In the genomic region with DNA sequence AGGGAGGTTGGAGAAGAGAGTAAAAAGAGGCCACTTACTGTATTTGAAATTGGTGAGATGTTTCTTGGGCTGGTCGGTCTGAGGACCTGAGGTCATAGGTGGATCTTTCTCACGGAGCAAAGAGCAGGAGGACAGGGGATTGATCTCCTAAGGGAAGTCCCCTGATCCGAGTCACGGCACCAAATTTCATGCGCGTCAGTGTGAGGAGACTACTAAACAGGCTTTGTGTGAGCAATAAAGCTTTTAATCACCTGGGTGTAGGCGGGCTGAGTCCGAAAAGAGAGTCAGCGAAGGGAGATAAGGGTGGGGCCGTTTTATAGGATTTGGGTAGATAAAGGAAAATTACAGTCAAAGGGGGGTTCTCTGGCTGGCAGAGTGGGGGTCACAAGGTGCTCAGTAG, we compare ENCODE assay signal across 7 cellular contexts. TPM values are rescaled to one million over a fixed set of nuclear protein-coding genes. Genes with fewer than 3 reads are reported as not detected.
"Had no signal": no experiment of that assay in that cellular context is flagged by ENCODE, and none has a peak within 500 bp of the region (broad histone marks: within the 10 kb centered on the region; RNA-seq: fewer than 3 reads in every experiment).

No MANE protein-coding gene starts in this region.

RNA-seq across cellular contexts. Expression of a gene that starts 16.6 kb away (rescaled TPM):
- total RNA-seq: activated CD4-positive, alpha-beta memory T cell treated with anti-CD3 and anti-CD28 coated beads, Interleukin-2, amount 10 ng/mL, durations not matched to agents 7 days and 5 days; activated CD8-positive, alpha-beta memory T cell treated with anti-CD3 and anti-CD28 coated beads, Interleukin-2, amount 10 ng/mL, durations not matched to agents 7 days and 5 days; bronchial epithelial cell; M059J; Peyer's patch; Right ventricle myocardium inferior; SK-MEL-5 had no signal
